ENCODE assay signal across 1 cellular context in the genomic region with DNA sequence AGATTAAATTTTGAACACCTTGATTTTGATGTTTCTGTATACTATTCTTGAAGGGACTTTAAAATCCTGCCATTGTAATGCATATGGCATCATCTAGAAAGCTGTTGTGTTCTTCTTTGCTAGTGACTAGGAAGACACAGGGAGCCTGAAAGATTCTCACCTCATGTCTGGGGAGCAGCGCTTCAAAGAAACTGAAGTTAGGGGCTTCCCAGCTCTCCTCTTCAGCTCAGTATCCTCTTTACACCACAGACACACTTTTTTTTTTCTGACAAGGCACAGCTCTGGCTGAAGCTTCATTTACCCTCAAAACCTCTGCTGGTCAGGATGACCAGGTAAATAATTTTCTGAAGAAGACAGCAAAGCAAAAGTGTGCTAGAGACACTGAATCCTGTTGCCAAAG.
TF ChIP-seq lines count a peak whose summit lies in the region.

No MANE protein-coding gene starts in this region.

TF ChIP-seq in GM23338, 12 proteins besides CTCF, POLR2A, EP300 and RAD21 (continued from another document):
- TF ChIP-seq, protein P1, sequence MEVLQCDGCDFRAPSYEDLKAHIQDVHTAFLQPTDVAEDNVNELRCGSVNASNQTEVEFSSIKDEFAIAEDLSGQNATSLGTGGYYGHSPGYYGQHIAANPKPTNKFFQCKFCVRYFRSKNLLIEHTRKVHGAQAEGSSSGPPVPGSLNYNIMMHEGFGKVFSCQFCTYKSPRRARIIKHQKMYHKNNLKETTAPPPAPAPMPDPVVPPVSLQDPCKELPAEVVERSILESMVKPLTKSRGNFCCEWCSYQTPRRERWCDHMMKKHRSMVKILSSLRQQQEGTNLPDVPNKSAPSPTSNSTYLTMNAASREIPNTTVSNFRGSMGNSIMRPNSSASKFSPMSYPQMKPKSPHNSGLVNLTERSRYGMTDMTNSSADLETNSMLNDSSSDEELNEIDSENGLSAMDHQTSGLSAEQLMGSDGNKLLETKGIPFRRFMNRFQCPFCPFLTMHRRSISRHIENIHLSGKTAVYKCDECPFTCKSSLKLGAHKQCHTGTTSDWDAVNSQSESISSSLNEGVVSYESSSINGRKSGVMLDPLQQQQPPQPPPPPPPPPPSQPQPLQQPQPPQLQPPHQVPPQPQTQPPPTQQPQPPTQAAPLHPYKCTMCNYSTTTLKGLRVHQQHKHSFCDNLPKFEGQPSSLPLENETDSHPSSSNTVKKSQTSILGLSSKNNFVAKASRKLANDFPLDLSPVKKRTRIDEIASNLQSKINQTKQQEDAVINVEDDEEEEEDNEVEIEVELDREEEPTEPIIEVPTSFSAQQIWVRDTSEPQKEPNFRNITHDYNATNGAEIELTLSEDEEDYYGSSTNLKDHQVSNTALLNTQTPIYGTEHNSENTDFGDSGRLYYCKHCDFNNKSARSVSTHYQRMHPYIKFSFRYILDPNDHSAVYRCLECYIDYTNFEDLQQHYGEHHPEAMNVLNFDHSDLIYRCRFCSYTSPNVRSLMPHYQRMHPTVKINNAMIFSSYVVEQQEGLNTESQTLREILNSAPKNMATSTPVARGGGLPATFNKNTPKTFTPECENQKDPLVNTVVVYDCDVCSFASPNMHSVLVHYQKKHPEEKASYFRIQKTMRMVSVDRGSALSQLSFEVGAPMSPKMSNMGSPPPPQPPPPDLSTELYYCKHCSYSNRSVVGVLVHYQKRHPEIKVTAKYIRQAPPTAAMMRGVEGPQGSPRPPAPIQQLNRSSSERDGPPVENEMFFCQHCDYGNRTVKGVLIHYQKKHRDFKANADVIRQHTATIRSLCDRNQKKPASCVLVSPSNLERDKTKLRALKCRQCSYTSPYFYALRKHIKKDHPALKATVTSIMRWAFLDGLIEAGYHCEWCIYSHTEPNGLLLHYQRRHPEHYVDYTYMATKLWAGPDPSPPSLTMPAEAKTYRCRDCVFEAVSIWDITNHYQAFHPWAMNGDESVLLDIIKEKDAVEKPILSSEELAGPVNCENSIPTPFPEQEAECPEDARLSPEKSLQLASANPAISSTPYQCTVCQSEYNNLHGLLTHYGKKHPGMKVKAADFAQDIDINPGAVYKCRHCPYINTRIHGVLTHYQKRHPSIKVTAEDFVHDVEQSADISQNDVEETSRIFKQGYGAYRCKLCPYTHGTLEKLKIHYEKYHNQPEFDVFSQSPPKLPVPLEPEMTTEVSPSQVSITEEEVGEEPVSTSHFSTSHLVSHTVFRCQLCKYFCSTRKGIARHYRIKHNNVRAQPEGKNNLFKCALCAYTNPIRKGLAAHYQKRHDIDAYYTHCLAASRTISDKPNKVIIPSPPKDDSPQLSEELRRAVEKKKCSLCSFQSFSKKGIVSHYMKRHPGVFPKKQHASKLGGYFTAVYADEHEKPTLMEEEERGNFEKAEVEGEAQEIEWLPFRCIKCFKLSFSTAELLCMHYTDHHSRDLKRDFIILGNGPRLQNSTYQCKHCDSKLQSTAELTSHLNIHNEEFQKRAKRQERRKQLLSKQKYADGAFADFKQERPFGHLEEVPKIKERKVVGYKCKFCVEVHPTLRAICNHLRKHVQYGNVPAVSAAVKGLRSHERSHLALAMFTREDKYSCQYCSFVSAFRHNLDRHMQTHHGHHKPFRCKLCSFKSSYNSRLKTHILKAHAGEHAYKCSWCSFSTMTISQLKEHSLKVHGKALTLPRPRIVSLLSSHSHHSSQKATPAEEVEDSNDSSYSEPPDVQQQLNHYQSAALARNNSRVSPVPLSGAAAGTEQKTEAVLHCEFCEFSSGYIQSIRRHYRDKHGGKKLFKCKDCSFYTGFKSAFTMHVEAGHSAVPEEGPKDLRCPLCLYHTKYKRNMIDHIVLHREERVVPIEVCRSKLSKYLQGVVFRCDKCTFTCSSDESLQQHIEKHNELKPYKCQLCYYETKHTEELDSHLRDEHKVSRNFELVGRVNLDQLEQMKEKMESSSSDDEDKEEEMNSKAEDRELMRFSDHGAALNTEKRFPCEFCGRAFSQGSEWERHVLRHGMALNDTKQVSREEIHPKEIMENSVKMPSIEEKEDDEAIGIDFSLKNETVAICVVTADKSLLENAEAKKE (CRISPR knock-in tag; IDR thresholded peaks at IDR 0.05), result no peak
- TF ChIP-seq ZNF331 (CRISPR knock-in tag; IDR thresholded peaks at IDR 0.05; ENCODE audit: low read depth) (no peak), POLR2AphosphoS5 (IDR thresholded peaks at IDR 0.05; ENCODE audit: low read depth) (no peak), EZH2phosphoT487 (IDR thresholded peaks at IDR 0.05; ENCODE audit: unreplicated experiment) (no peak), NANOG (IDR thresholded peaks at IDR 0.05; ENCODE audit: borderline replicate concordance) (no peak)
- TF ChIP-seq, protein P2, sequence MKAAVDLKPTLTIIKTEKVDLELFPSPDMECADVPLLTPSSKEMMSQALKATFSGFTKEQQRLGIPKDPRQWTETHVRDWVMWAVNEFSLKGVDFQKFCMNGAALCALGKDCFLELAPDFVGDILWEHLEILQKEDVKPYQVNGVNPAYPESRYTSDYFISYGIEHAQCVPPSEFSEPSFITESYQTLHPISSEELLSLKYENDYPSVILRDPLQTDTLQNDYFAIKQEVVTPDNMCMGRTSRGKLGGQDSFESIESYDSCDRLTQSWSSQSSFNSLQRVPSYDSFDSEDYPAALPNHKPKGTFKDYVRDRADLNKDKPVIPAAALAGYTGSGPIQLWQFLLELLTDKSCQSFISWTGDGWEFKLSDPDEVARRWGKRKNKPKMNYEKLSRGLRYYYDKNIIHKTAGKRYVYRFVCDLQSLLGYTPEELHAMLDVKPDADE (IDR thresholded peaks at IDR 0.05), result no peak
TF ChIP-seq in GM23338: peak in this region for 0.
